In genomic region chr10:112390125-112390703, GRCh38 we compare ENCODE assay signal across 12 cellular contexts. TPM values are rescaled to one million over a fixed set of nuclear protein-coding genes. Genes with fewer than 3 reads are reported as not detected.
DNase-seq lines count a peak whose midpoint lies in the region; ATAC-seq and TF ChIP-seq lines count a peak whose summit lies in the region.
"Had no signal": no experiment of that assay in that cellular context is flagged by ENCODE, and none has a peak within 500 bp of the region (broad histone marks: within the 10 kb centered on the region; RNA-seq: fewer than 3 reads in every experiment).

No MANE protein-coding gene starts in this region.

- H3K27ac ChIP-seq in right atrium auricular region (peak overlapping the region; percentile 31 to 54), vagina (peak overlapping the region; percentile 32), OCI-LY7 (ENCODE audit: low read depth, low read length, poor library complexity, severe bottlenecking) (no peak overlapping the region)
- H3K27ac ChIP-seq: SJCRH30 had no signal

- no peaks in the 10 kb centered on the region for H3K36me3 ChIP-seq in right atrium auricular region
- H3K36me3 ChIP-seq in vagina = no peaks in the 10 kb centered on the region
- H3K36me3 ChIP-seq in OCI-LY7 (ENCODE audit: insufficient read depth, low read length) = peaks cover 9% of the 10 kb centered on the region
- H3K36me3 ChIP-seq: SJCRH30 had no signal

- H4K20me1 ChIP-seq in OCI-LY7 (ENCODE audit: insufficient read depth, low read length) = no peaks in the 10 kb centered on the region

- H3K4me3 ChIP-seq in right atrium auricular region = no peak overlapping the region
- H3K4me3 ChIP-seq in vagina = no peak overlapping the region
- no peak overlapping the region for H3K4me3 ChIP-seq in OCI-LY7 (ENCODE audit: low read depth, low read length, poor library complexity, severe bottlenecking)
- H3K4me3 ChIP-seq: SJCRH30 had no signal

- ATAC-seq in left ventricle myocardium superior (no peak), HG03520 (IDR thresholded peaks at IDR 0.05; ENCODE audit: unreplicated experiment) (peak; percentile 51), HG02763 (IDR thresholded peaks at IDR 0.05; ENCODE audit: unreplicated experiment) (no peak)

- H3K27ac Mint-ChIP-seq in endothelial cell (ENCODE audit: unreplicated experiment) = peak overlapping the region; percentile 92
- H3K27ac Mint-ChIP-seq: WTC11 had no signal

- H3K27me3 ChIP-seq in right atrium auricular region = no peaks in the 10 kb centered on the region
- H3K27me3 ChIP-seq in vagina = no peaks in the 10 kb centered on the region
- H3K27me3 ChIP-seq: SJCRH30 had no signal

- no peaks in the 10 kb centered on the region for H3K9me3 ChIP-seq in right atrium auricular region
- H3K9me3 ChIP-seq in vagina = no peaks in the 10 kb centered on the region
- no peaks in the 10 kb centered on the region for H3K9me3 ChIP-seq in OCI-LY7 (ENCODE audit: low read length)
- H3K9me3 ChIP-seq: SJCRH30 had no signal

- no peak overlapping the region for H2AFZ ChIP-seq in OCI-LY7 (ENCODE audit: low read length)

- H3K9me3 Mint-ChIP-seq in endothelial cell (ENCODE audit: unreplicated experiment) = no peaks in the 10 kb centered on the region
- H3K9me3 Mint-ChIP-seq: WTC11 had no signal

- peaks cover 27% of the 10 kb centered on the region for H3K4me1 Mint-ChIP-seq in endothelial cell (ENCODE audit: unreplicated experiment)
- H3K4me1 Mint-ChIP-seq: WTC11 had no signal

- POLR2A ChIA-PET in OCI-LY7 (lab: Charles Lee) = no interaction called here

- BruUV-seq in OCI-LY7 (replicated peaks; lab: Mats Ljungman, UMichigan) = no TSS peak

- peaks cover 5% of the 10 kb centered on the region; the same call in 1 of the 2 replicates for H3K79me2 ChIP-seq in OCI-LY7 (ENCODE audit: insufficient read depth, low read depth, low read length)

- CTCF ChIA-PET in OCI-LY7 (lab: Charles Lee; ENCODE audit: unreplicated experiment) = no interaction called here

- H3K36me3 Mint-ChIP-seq in endothelial cell (ENCODE audit: low read depth, unreplicated experiment) = no peaks in the 10 kb centered on the region
- H3K36me3 Mint-ChIP-seq: WTC11 had no signal

- no peaks in the 10 kb centered on the region for H3K4me1 ChIP-seq in right atrium auricular region
- H3K4me1 ChIP-seq in vagina = no peaks in the 10 kb centered on the region
- peaks cover 8% of the 10 kb centered on the region for H3K4me1 ChIP-seq in OCI-LY7 (ENCODE audit: insufficient read depth, low read length, poor library complexity, severe bottlenecking)
- H3K4me1 ChIP-seq: SJCRH30 had no signal

- H3K4me2 ChIP-seq in OCI-LY7 (ENCODE audit: low read length) = no peak overlapping the region

- no peak for TF ChIP-seq POLR2A in vagina (IDR thresholded peaks at IDR 0.05)

- H3K27me3 Mint-ChIP-seq in endothelial cell (ENCODE audit: unreplicated experiment) = peaks cover 3% of the 10 kb centered on the region

- H3K4me3 Mint-ChIP-seq in endothelial cell (ENCODE audit: unreplicated experiment) = no peak overlapping the region
- H3K4me3 Mint-ChIP-seq: WTC11 had no signal

- TF ChIP-seq CTCF in right atrium auricular region (IDR thresholded peaks at IDR 0.05) (no peak), endothelial cell (IDR thresholded peaks at IDR 0.05; ENCODE audit: unreplicated experiment) (no peak), vagina (IDR thresholded peaks at IDR 0.05) (no peak), OCI-LY7 (conservative IDR thresholded peaks at IDR 0.05; ENCODE audit: low read length) (no peak)

- no peaks in the 10 kb centered on the region; the same call in 1 of the 2 replicates for H3K9me2 ChIP-seq in OCI-LY7 (ENCODE audit: insufficient read depth, low read length)

- intact Hi-C loops in left ventricle myocardium superior (cut with micrococcal nuclease) = no loop called here
- intact Hi-C loops in vagina (cut with DNase I) = no loop called here
- intact Hi-C loops in OCI-LY7 (cut with micrococcal nuclease; ENCODE audit: unreplicated experiment) = no loop called here

- DNase-seq in right atrium auricular region (ENCODE audit: low spot score) (no peak), left ventricle myocardium superior (no peak), endothelial cell (ENCODE audit: low spot score) (no peak), vagina (ENCODE audit: extremely low spot score in 2 of 2) (no peak), OCI-LY7 (ENCODE audit: low spot score) (no peak)
- no peak for DNase-seq in NK-92 treated with Interleukin-12 subunit alpha and Interleukin-12 subunit beta, amount 100 ng/mL, for 24 hours (lab: John Stamatoyannopoulos, UW)
- DNase-seq: hippocampal formation, NCI-H1930 had no signal

RNA-seq across cellular contexts. Expression of gene ACSL5, which starts 16.3 kb away (rescaled TPM):
- 10 to 100 TPM in 1 of 2 donors, 1 to 10 TPM in 1; 9.2 to 12.0 TPM for total RNA-seq in right atrium auricular region
- 6.3 TPM for total RNA-seq in left ventricle myocardium superior
- 0.64 TPM for total RNA-seq in endothelial cell (ENCODE audit: unreplicated experiment)
- 8.3 TPM for total RNA-seq in vagina
- total RNA-seq in OCI-LY7 (2014; rRNA removed; shearing (Covaris generic)) = 25.4 and 34.4 TPM in 2 replicates
- 23.0 and 25.3 TPM in 2 replicates for total RNA-seq in OCI-LY7 (2022)

RNA-seq across cellular contexts. Expression of gene ZDHHC6, which starts 56.5 kb away (rescaled TPM):
- total RNA-seq in right atrium auricular region (10 to 100 TPM; 11.0 to 12.8 TPM), left ventricle myocardium superior (17.6 TPM), endothelial cell (ENCODE audit: unreplicated experiment) (42.8 TPM), vagina (18.7 TPM), OCI-LY7 (2022) (33.1 and 33.8 TPM in 2 replicates)
- 29.9 and 31.5 TPM in 2 replicates for total RNA-seq in OCI-LY7 (2014; rRNA removed; shearing (Covaris generic))

RNA-seq across cellular contexts. Expression of gene VTI1A, which starts 56.8 kb away (rescaled TPM):
- total RNA-seq in right atrium auricular region = 10 to 100 TPM; 21.0 to 29.6 TPM
- total RNA-seq in left ventricle myocardium superior = 22.9 TPM
- total RNA-seq in endothelial cell (ENCODE audit: unreplicated experiment) = 35.4 TPM
- 49.1 TPM for total RNA-seq in vagina
- total RNA-seq in OCI-LY7 (2014; rRNA removed; shearing (Covaris generic)) = 39.4 and 70.8 TPM in 2 replicates
- 42.6 and 45.2 TPM in 2 replicates for total RNA-seq in OCI-LY7 (2022)
